Comparison of ENCODE assay signal across 13 cellular contexts in the genomic region with DNA sequence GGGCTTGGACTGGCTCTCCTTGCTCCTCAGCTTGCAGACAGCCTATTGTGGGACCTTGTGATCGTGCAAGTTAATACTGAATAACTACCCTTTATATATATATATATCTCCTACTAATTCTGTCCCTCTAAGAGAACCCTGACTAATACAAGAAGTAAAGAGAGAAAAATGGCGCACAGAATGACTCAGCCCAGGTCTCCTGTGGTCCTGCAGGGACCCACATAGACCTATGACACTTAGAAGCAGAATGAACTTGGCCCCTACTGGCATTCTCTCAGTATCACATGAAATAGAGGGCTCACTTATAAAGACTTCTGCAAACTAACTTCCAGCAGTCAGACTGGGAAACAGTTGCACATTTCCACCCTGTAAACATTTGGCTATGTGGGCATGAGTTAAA.
DNase-seq lines count a peak whose midpoint lies in the region; ATAC-seq and TF ChIP-seq lines count a peak whose summit lies in the region.
"Had no signal": no experiment of that assay in that cellular context is flagged by ENCODE, and none has a peak within 500 bp of the region (broad histone marks: within the 10 kb centered on the region; RNA-seq: fewer than 3 reads in every experiment).

No MANE protein-coding gene starts in this region.

- TF ChIP-seq CTCF in esophagus squamous epithelium (IDR thresholded peaks at IDR 0.05) (no peak), GM10266 (IDR thresholded peaks at IDR 0.05; ENCODE audit: control insufficient read depth, insufficient read depth, low read depth, missing control alignments) (no peak)

- DNase-seq in esophagus squamous epithelium (lab: John Stamatoyannopoulos, UW) (no peak), GM10266 (ENCODE audit: extremely low spot score) (no peak), GOT3 (lab: John Stamatoyannopoulos, UW) (no peak)
- DNase-seq: activated CD4-positive, alpha-beta T cell treated with anti-CD3 and anti-CD28 coated beads, Interleukin-2, amount 50 U/mL, for 4 hours; activated naive CD4-positive, alpha-beta T cell; kidney glomerular epithelial cell; NCI-H2171 had no signal

- H3K4me3 ChIP-seq in esophagus squamous epithelium = no peak overlapping the region

- no peak overlapping the region for H3K27ac ChIP-seq in esophagus squamous epithelium
- H3K27ac ChIP-seq: C4-2B had no signal

- no peaks in the 10 kb centered on the region for H3K36me3 ChIP-seq in esophagus squamous epithelium

- TF ChIP-seq POLR2A in esophagus squamous epithelium (IDR thresholded peaks at IDR 0.05) = no peak

- WGBS in esophagus squamous epithelium, 2 donors = 64 to 75% methylated on average over 1 to 2 of the region's 2 CpGs

- no peaks in the 10 kb centered on the region for H3K9me3 ChIP-seq in esophagus squamous epithelium

- intact Hi-C loops in esophagus squamous epithelium (cut with DNase I) = loop anchor here (10.0 kb wide), 1 partner anchor 336 kb away; no protein-coding TSS in a partner anchor

- H3K4me1 ChIP-seq in esophagus squamous epithelium = no peaks in the 10 kb centered on the region

- ATAC-seq in GM18870 (IDR thresholded peaks at IDR 0.05; ENCODE audit: unreplicated experiment) (peak; percentile 100), GM21423 (IDR thresholded peaks at IDR 0.05; ENCODE audit: unreplicated experiment) (peak; percentile 62), HG02970 (IDR thresholded peaks at IDR 0.05; ENCODE audit: low FRiP score, unreplicated experiment) (peak; percentile 82), HG03571 (IDR thresholded peaks at IDR 0.05; ENCODE audit: unreplicated experiment) (peak; percentile 90)
- ATAC-seq: Panc1 had no signal

- no peaks in the 10 kb centered on the region for H3K27me3 ChIP-seq in esophagus squamous epithelium
